21 cellular contexts compared by ENCODE assay signal in genomic region chr21:38486705-38487104, GRCh38. TPM values are rescaled to one million over a fixed set of nuclear protein-coding genes. Genes with fewer than 3 reads are reported as not detected.
DNase-seq lines count a peak whose midpoint lies in the region; ATAC-seq and TF ChIP-seq lines count a peak whose summit lies in the region.
"Had no signal": no experiment of that assay in that cellular context is flagged by ENCODE, and none has a peak within 500 bp of the region (broad histone marks: within the 10 kb centered on the region; RNA-seq: fewer than 3 reads in every experiment).

No MANE protein-coding gene starts in this region.

- H3K4me1 Mint-ChIP-seq in dendritic cell treated with granulocyte-macrophage colony-stimulating factor and Interleukin-4, amounts not matched to agents 40 ng/mL and 50 ng/mL, for 4 days (ENCODE audit: low read depth): peaks cover 43% of the 10 kb centered on the region
- H3K4me1 Mint-ChIP-seq in activated CD4-positive, alpha-beta T cell treated with anti-CD3 and anti-CD28 coated beads, Interleukin-2, amount 10 ng/mL, durations not matched to agents 7 days and 5 days: no peaks in the 10 kb centered on the region
- H3K4me1 Mint-ChIP-seq: naive B cell had no signal

- no peak for TF ChIP-seq CTCF in osteoblast (IDR thresholded peaks at IDR 0.05; ENCODE audit: extremely low read depth, low read depth, low read length)
- TF ChIP-seq CTCF in foreskin fibroblast (IDR thresholded peaks at IDR 0.05; ENCODE audit: low read depth, low read length): no peak

- H3K4me2 ChIP-seq in osteoblast (ENCODE audit: insufficient read depth, low read length): peak overlapping the region; percentile 20

- H3K36me3 ChIP-seq in osteoblast (ENCODE audit: insufficient read depth, low read length): no peaks in the 10 kb centered on the region
- H3K36me3 ChIP-seq: HAP-1 had no signal

- DNase-seq in NCI-H82 (lab: John Stamatoyannopoulos, UW) (peak; percentile 35), NCI-H82 treated with DMSO at 0.1 percent for 48 hours (lab: John Stamatoyannopoulos, UW; ENCODE audit: unreplicated experiment) (no peak), NOMO-1 treated with dmso at 0.1 percent for 144 hours (lab: John Stamatoyannopoulos, UW; ENCODE audit: unreplicated experiment) (peak; percentile 65), osteoblast (ENCODE audit: insufficient read length, low spot score, missing footprints) (no peak), foreskin fibroblast (no peak)
- DNase-seq in activated CD4-positive, alpha-beta T cell treated with anti-CD3 and anti-CD28 coated beads, Interleukin-2, amount 10 ng/mL, durations not matched to agents 7 days and 5 days: no peak
- DNase-seq: activated T-cell treated with anti-CD3 and anti-CD28 coated beads, Interleukin-2, amount 50 U/mL, for 1 hour; CD8-positive, alpha-beta T cell; hippocampal formation; left colon; naive B cell; NCI-H1105 treated with DMSO at 0.1 percent for 48 hours; NCI-H446 treated with DMSO at 0.1 percent for 48 hours; stimulated activated CD4-positive, alpha-beta T cell treated with anti-CD3 and anti-CD28 coated beads, Interleukin-1b, Interleukin-23, amount 100 ng/mL, for 48 hours; testis had no signal

- H3K4me3 ChIP-seq in osteoblast (ENCODE audit: insufficient read depth, low read length) (no peak overlapping the region), foreskin fibroblast (ENCODE audit: low read depth in 1 of 2, low read length in 2 of 2) (no peak overlapping the region)
- H3K4me3 ChIP-seq: GM12878, HAP-1, testis had no signal

- CTCF ChIA-PET in activated CD4-positive, alpha-beta T cell treated with anti-CD3 and anti-CD28 coated beads, Interleukin-2, amount 10 ng/mL, durations not matched to agents 7 days and 5 days (lab: Charles Lee): no interaction called here

- H2AFZ ChIP-seq in osteoblast (ENCODE audit: low read length): no peak overlapping the region

- no peaks in the 10 kb centered on the region for H3K36me3 Mint-ChIP-seq in dendritic cell treated with granulocyte-macrophage colony-stimulating factor and Interleukin-4, amounts not matched to agents 40 ng/mL and 50 ng/mL, for 4 days (ENCODE audit: low read depth)
- H3K36me3 Mint-ChIP-seq in activated CD4-positive, alpha-beta T cell treated with anti-CD3 and anti-CD28 coated beads, Interleukin-2, amount 10 ng/mL, durations not matched to agents 7 days and 5 days (ENCODE audit: low read depth): no peaks in the 10 kb centered on the region
- H3K36me3 Mint-ChIP-seq: CD8-positive, alpha-beta T cell; naive B cell had no signal

- no peaks in the 10 kb centered on the region for H3K9me3 ChIP-seq in osteoblast (ENCODE audit: low read depth, low read length)
- H3K9me3 ChIP-seq: HAP-1, testis had no signal

- H3K27me3 Mint-ChIP-seq in dendritic cell treated with granulocyte-macrophage colony-stimulating factor and Interleukin-4, amounts not matched to agents 40 ng/mL and 50 ng/mL, for 4 days: peaks cover 3% of the 10 kb centered on the region
- peaks cover 27% of the 10 kb centered on the region for H3K27me3 Mint-ChIP-seq in activated CD4-positive, alpha-beta T cell treated with anti-CD3 and anti-CD28 coated beads, Interleukin-2, amount 10 ng/mL, durations not matched to agents 7 days and 5 days

- H3K9me3 Mint-ChIP-seq in dendritic cell treated with granulocyte-macrophage colony-stimulating factor and Interleukin-4, amounts not matched to agents 40 ng/mL and 50 ng/mL, for 4 days: no peaks in the 10 kb centered on the region
- H3K9me3 Mint-ChIP-seq in activated CD4-positive, alpha-beta T cell treated with anti-CD3 and anti-CD28 coated beads, Interleukin-2, amount 10 ng/mL, durations not matched to agents 7 days and 5 days: no peaks in the 10 kb centered on the region
- H3K9me3 Mint-ChIP-seq: CD8-positive, alpha-beta T cell; naive B cell; T-helper 2 cell treated with Interferon-gamma antibody and Interleukin-4, amounts not matched to agents 5 μg/mL and 100 μg/mL, for 36 hours had no signal

- H3K79me2 ChIP-seq in osteoblast (ENCODE audit: insufficient read depth, low read length): no peaks in the 10 kb centered on the region

- ATAC-seq in GM21529 (IDR thresholded peaks at IDR 0.05; ENCODE audit: unreplicated experiment): no peak
- ATAC-seq: CD8-positive, alpha-beta T cell; GM12878; HepG2; left colon had no signal

- peak overlapping the region; percentile 81 for H3K27ac Mint-ChIP-seq in dendritic cell treated with granulocyte-macrophage colony-stimulating factor and Interleukin-4, amounts not matched to agents 40 ng/mL and 50 ng/mL, for 4 days
- no peak overlapping the region for H3K27ac Mint-ChIP-seq in activated CD4-positive, alpha-beta T cell treated with anti-CD3 and anti-CD28 coated beads, Interleukin-2, amount 10 ng/mL, durations not matched to agents 7 days and 5 days
- H3K27ac Mint-ChIP-seq: CD8-positive, alpha-beta T cell; naive B cell; T-helper 2 cell treated with Interferon-gamma antibody and Interleukin-4, amounts not matched to agents 5 μg/mL and 100 μg/mL, for 36 hours had no signal

- intact Hi-C loops in dendritic cell treated with granulocyte-macrophage colony-stimulating factor and Interleukin-4, amounts not matched to agents 40 ng/mL and 50 ng/mL, for 4 days (cut with micrococcal nuclease): no loop called here

- H3K4me1 ChIP-seq in osteoblast (ENCODE audit: insufficient read depth, low read length): peaks cover 5% of the 10 kb centered on the region
- H3K4me1 ChIP-seq: HAP-1, testis had no signal

- no peaks in the 10 kb centered on the region for H4K20me1 ChIP-seq in osteoblast (ENCODE audit: insufficient read depth, low read length)

- no peak overlapping the region for H3K4me3 Mint-ChIP-seq in dendritic cell treated with granulocyte-macrophage colony-stimulating factor and Interleukin-4, amounts not matched to agents 40 ng/mL and 50 ng/mL, for 4 days
- no peak overlapping the region for H3K4me3 Mint-ChIP-seq in activated CD4-positive, alpha-beta T cell treated with anti-CD3 and anti-CD28 coated beads, Interleukin-2, amount 10 ng/mL, durations not matched to agents 7 days and 5 days
- H3K4me3 Mint-ChIP-seq: CD8-positive, alpha-beta T cell; T-helper 2 cell treated with Interferon-gamma antibody and Interleukin-4, amounts not matched to agents 5 μg/mL and 100 μg/mL, for 36 hours had no signal

- H3K27ac ChIP-seq in osteoblast (ENCODE audit: low read depth, low read length): peak overlapping the region; percentile 55
- H3K27ac ChIP-seq: testis had no signal

- H3K27me3 ChIP-seq in osteoblast (ENCODE audit: insufficient read depth, low read length): no peaks in the 10 kb centered on the region
- H3K27me3 ChIP-seq: testis had no signal

- POLR2A ChIA-PET in activated CD4-positive, alpha-beta T cell treated with anti-CD3 and anti-CD28 coated beads, Interleukin-2, amount 10 ng/mL, durations not matched to agents 7 days and 5 days (lab: Charles Lee): no interaction called here

RNA-seq across cellular contexts. Expression of gene ERG, which starts 11.6 kb away (rescaled TPM):
- 0.29 and 1.1 TPM in 2 replicates for total RNA-seq in osteoblast
- not detected for total RNA-seq in activated CD4-positive, alpha-beta T cell treated with anti-CD3 and anti-CD28 coated beads, Interleukin-2, amount 10 ng/mL, durations not matched to agents 7 days and 5 days
- total RNA-seq: CD8-positive, alpha-beta T cell; GM12878; HepG2 had no signal

Comparison
In these comparisons a context has a peak if more than half of its experiments do, and no peak if none do; other contexts are left out.
1. DNase-seq: peak in NCI-H82 (single experiment) and NOMO-1 treated with dmso at 0.1 percent for 144 hours (single experiment); none in NCI-H82 treated with DMSO at 0.1 percent for 48 hours (single experiment), osteoblast (single experiment), activated CD4-positive, alpha-beta T cell treated with anti-CD3 and anti-CD28 coated beads, Interleukin-2, amount 10 ng/mL, durations not matched to agents 7 days and 5 days (single experiment) and foreskin fibroblast (0 of 2).